ENCODE assay signal across 1 cellular context in genomic region chr5:41738695-41739354, GRCh38.
TF ChIP-seq lines count a peak whose summit lies in the region.

No MANE protein-coding gene starts in this region.

TF ChIP-seq in K562, 482 proteins besides CTCF, POLR2A, EP300 and RAD21 (continued from another document and continues in another):
- TF ChIP-seq SIN3A (IDR thresholded peaks at IDR 0.05; ENCODE audit: borderline replicate concordance in 2 of 2, control insufficient read depth in 1 of 2, low read depth in 2 of 2, low read length in 2 of 2) (no peak), ZNF277 (CRISPR knock-in tag; IDR thresholded peaks at IDR 0.05; ENCODE audit: borderline replicate concordance) (no peak), NCOR1 (IDR thresholded peaks at IDR 0.05) (peak; percentile 62), ATF7 (IDR thresholded peaks at IDR 0.05) (peak; percentile 20; the same call in 1 of the 2 replicates), KDM5B (IDR thresholded peaks at IDR 0.05; ENCODE audit: insufficient replicate concordance, low read depth, low read length) (no peak), SMAD3 (CRISPR knock-in tag; conservative IDR thresholded peaks at IDR 0.05) (no peak), ZNF644 (tag; IDR thresholded peaks at IDR 0.05; ENCODE audit: low read depth) (no peak), CREBBP (IDR thresholded peaks at IDR 0.05; ENCODE audit: low read depth, low read length) (no peak), ZNF184 (CRISPR knock-in tag; IDR thresholded peaks at IDR 0.05) (no peak), DDX20 (tag; IDR thresholded peaks at IDR 0.05; ENCODE audit: low read depth) (no peak), BRF1 (IDR thresholded peaks at IDR 0.05; ENCODE audit: borderline replicate concordance, extremely low read depth, insufficient read length) (no peak), HEY1 (CRISPR knock-in tag; IDR thresholded peaks at IDR 0.05; ENCODE audit: borderline replicate concordance) (no peak), ZSCAN32 (CRISPR knock-in tag; IDR thresholded peaks at IDR 0.05) (no peak), MCM2 (IDR thresholded peaks at IDR 0.05; ENCODE audit: low read depth) (no peak), RCOR1 (IDR thresholded peaks at IDR 0.05; ENCODE audit: borderline replicate concordance in 1 of 2, low read depth in 2 of 2, low read length in 2 of 2) (no peak), E2F1 (CRISPR knock-in tag; IDR thresholded peaks at IDR 0.05) (no peak), ZNF717 (CRISPR knock-in tag; IDR thresholded peaks at IDR 0.05) (no peak), CHAMP1 (IDR thresholded peaks at IDR 0.05) (no peak), ATF4 (CRISPR knock-in tag; IDR thresholded peaks at IDR 0.05) (no peak), MTA1 (IDR thresholded peaks at IDR 0.05; ENCODE audit: borderline replicate concordance) (no peak), MTA2 (IDR thresholded peaks at IDR 0.05; ENCODE audit: low read depth) (peak; percentile 52), WHSC1 (IDR thresholded peaks at IDR 0.05; ENCODE audit: low read length) (no peak), FOXK2 (conservative IDR thresholded peaks at IDR 0.05 in 1 of 2, IDR thresholded peaks at IDR 0.05 in 1 of 2; ENCODE audit: low read depth in 2 of 2) (no peak), KDM4B (IDR thresholded peaks at IDR 0.05; ENCODE audit: borderline replicate concordance in 2 of 2, low read depth in 1 of 2) (no peak), ETS1 (conservative IDR thresholded peaks at IDR 0.05; ENCODE audit: control insufficient read depth, low read depth, low read length) (no peak), ZC3H4 (CRISPR knock-in tag; IDR thresholded peaks at IDR 0.05; ENCODE audit: borderline replicate concordance) (no peak), NR3C1 (CRISPR knock-in tag; IDR thresholded peaks at IDR 0.05) (no peak), ETV6 (IDR thresholded peaks at IDR 0.05; ENCODE audit: borderline replicate concordance in 1 of 2, low read depth in 2 of 2, low read length in 1 of 2) (no peak), ETV6 (CRISPR knock-in tag; IDR thresholded peaks at IDR 0.05; ENCODE audit: borderline replicate concordance) (no peak), PATZ1 (CRISPR knock-in tag; IDR thresholded peaks at IDR 0.05; ENCODE audit: borderline replicate concordance) (no peak), RBM25 (IDR thresholded peaks at IDR 0.05; ENCODE audit: low read depth, low read length, severe bottlenecking) (no peak), POLR2AphosphoS5 (IDR thresholded peaks at IDR 0.05; ENCODE audit: control insufficient read depth, insufficient read depth, low read depth, low read length) (no peak), NFIX (CRISPR knock-in tag; IDR thresholded peaks at IDR 0.05; ENCODE audit: low read depth) (no peak), JUND (IDR thresholded peaks at IDR 0.05; ENCODE audit: borderline replicate concordance, low read depth, low read length) (peak; percentile 59), JUND (tag; IDR thresholded peaks at IDR 0.05; ENCODE audit: borderline replicate concordance, low read depth, low read length) (peak; percentile 39; the same call in 1 of the 3 replicates), ZNF77 (CRISPR knock-in tag; IDR thresholded peaks at IDR 0.05) (no peak), BRD9 (IDR thresholded peaks at IDR 0.05; ENCODE audit: low read depth, partially characterized antibody) (no peak), CREM (IDR thresholded peaks at IDR 0.05; ENCODE audit: low read depth) (peak; percentile 58), KAT8 (IDR thresholded peaks at IDR 0.05; ENCODE audit: low read depth) (no peak), ZNF592 (IDR thresholded peaks at IDR 0.05) (no peak), TEAD4 (IDR thresholded peaks at IDR 0.05; ENCODE audit: low read length) (peak; percentile 84), TEAD4 (CRISPR knock-in tag; IDR thresholded peaks at IDR 0.05; ENCODE audit: borderline replicate concordance) (no peak), ZNF699 (CRISPR knock-in tag; IDR thresholded peaks at IDR 0.05; ENCODE audit: insufficient replicate concordance) (no peak), ZBTB26 (CRISPR knock-in tag; IDR thresholded peaks at IDR 0.05) (no peak), ATF3 (IDR thresholded peaks at IDR 0.05) (peak; percentile 87), ATF3 (CRISPR knock-in tag; conservative IDR thresholded peaks at IDR 0.05) (no peak), ZNF282 (CRISPR knock-in tag; IDR thresholded peaks at IDR 0.05) (no peak), DACH1 (IDR thresholded peaks at IDR 0.05; ENCODE audit: partially characterized antibody) (no peak), SRSF9 (IDR thresholded peaks at IDR 0.05; ENCODE audit: borderline replicate concordance, low read depth, low read length) (no peak)
